ENCODE assay signal across 9 cellular contexts in genomic region chr10:114499630-114500190, GRCh38.
DNase-seq lines count a peak whose midpoint lies in the region; ATAC-seq and TF ChIP-seq lines count a peak whose summit lies in the region.
"Had no signal": no experiment of that assay in that cellular context is flagged by ENCODE, and none has a peak within 500 bp of the region (broad histone marks: within the 10 kb centered on the region; RNA-seq: fewer than 3 reads in every experiment).

No MANE protein-coding gene starts in this region.

- H3K9me3 ChIP-seq in Karpas-422 (ENCODE audit: low read length) = no peaks in the 10 kb centered on the region
- no peaks in the 10 kb centered on the region for H3K9me3 ChIP-seq in parathyroid adenoma (ENCODE audit: control insufficient read depth, low read length)
- H3K9me3 ChIP-seq: heart left ventricle had no signal

- peaks cover 2% of the 10 kb centered on the region; the same call in 1 of the 2 replicates for H3K4me1 Mint-ChIP-seq in HFFc6 (ENCODE audit: low read depth)

- H3K9ac ChIP-seq in Karpas-422 (ENCODE audit: low read length) (peak overlapping the region; percentile 72), parathyroid adenoma (no peak overlapping the region)

- peak; percentile 36 for ATAC-seq in GM19455 (IDR thresholded peaks at IDR 0.05; ENCODE audit: unreplicated experiment)

- H2AFZ ChIP-seq in Karpas-422 (ENCODE audit: low read length) = no peak overlapping the region
- H2AFZ ChIP-seq in parathyroid adenoma = no peak overlapping the region

- in situ Hi-C loops in ACHN (cut with HindIII; ENCODE audit: low pct_ligation_motif_present, low pct_unique_long_range_greater_than_20kb, low sequenced_read_pairs) = no loop called here

- H3K4me3 ChIP-seq in Karpas-422 (ENCODE audit: low read length) (peak overlapping the region; percentile 57), parathyroid adenoma (ENCODE audit: low read depth, low read length) (no peak overlapping the region)
- H3K4me3 ChIP-seq: heart left ventricle had no signal

- H3K4me1 ChIP-seq in Karpas-422 (ENCODE audit: low read length) = peaks cover 93% of the 10 kb centered on the region
- peaks cover 20% of the 10 kb centered on the region for H3K4me1 ChIP-seq in parathyroid adenoma

- H3K4me3 Mint-ChIP-seq in HFFc6 = no peak overlapping the region

- TF ChIP-seq CTCF in parathyroid adenoma (IDR thresholded peaks at IDR 0.05) (no peak), HFFc6 (IDR thresholded peaks at IDR 0.05) (no peak)

- no peaks in the 10 kb centered on the region for H3K27me3 ChIP-seq in Karpas-422 (ENCODE audit: low read length)
- no peaks in the 10 kb centered on the region for H3K27me3 ChIP-seq in parathyroid adenoma (ENCODE audit: control insufficient read depth, insufficient read depth, low read length)
- H3K27me3 ChIP-seq: heart left ventricle had no signal

- DNase-seq in Karpas-422 = peak; percentile 70
- peak; percentile 53 for DNase-seq in activated T-cell treated with anti-CD3 and anti-CD28 coated beads, Interleukin-2, amount 50 U/mL, for 1 hour
- DNase-seq in HFFc6 = no peak
- no peak for DNase-seq in SHP77 (lab: John Stamatoyannopoulos, UW)
- no peak for DNase-seq in hepatic stellate cell (ENCODE audit: low spot score)
- DNase-seq in ACHN = no peak
- DNase-seq: heart left ventricle had no signal

- no peaks in the 10 kb centered on the region for H3K9me2 ChIP-seq in Karpas-422 (replicated peaks; ENCODE audit: insufficient read depth, low read length)

- peaks cover 25% of the 10 kb centered on the region for H3K36me3 ChIP-seq in Karpas-422 (ENCODE audit: insufficient read depth, low read length)
- no peaks in the 10 kb centered on the region for H3K36me3 ChIP-seq in parathyroid adenoma (ENCODE audit: control insufficient read depth, insufficient read depth, low read length)

- H3K27ac Mint-ChIP-seq in HFFc6 = no peak overlapping the region

- H3K4me2 ChIP-seq in Karpas-422 (ENCODE audit: low read depth, low read length, poor library complexity, severe bottlenecking) = peak overlapping the region; percentile 75
- no peak overlapping the region for H3K4me2 ChIP-seq in parathyroid adenoma (ENCODE audit: low read length)

- H3K79me2 ChIP-seq in Karpas-422 (ENCODE audit: low read length) (peaks cover 75% of the 10 kb centered on the region), parathyroid adenoma (peaks cover 7% of the 10 kb centered on the region)

- H4K20me1 ChIP-seq in Karpas-422 (ENCODE audit: insufficient read depth, low read depth, low read length) = no peaks in the 10 kb centered on the region

- no peaks in the 10 kb centered on the region for H3K9me3 Mint-ChIP-seq in HFFc6

- peak overlapping the region; percentile 99 for H3K27ac ChIP-seq in Karpas-422 (ENCODE audit: low read length)
- H3K27ac ChIP-seq in parathyroid adenoma = peak overlapping the region; percentile 61

- no peaks in the 10 kb centered on the region; the same call in 1 of the 2 replicates for H3K27me3 Mint-ChIP-seq in HFFc6 (ENCODE audit: insufficient read depth)

- H3K36me3 Mint-ChIP-seq in HFFc6 (ENCODE audit: low read depth) = no peaks in the 10 kb centered on the region

Comparison
In these comparisons a context has a peak if more than half of its experiments do, and no peak if none do; other contexts are left out.
1. DNase-seq: peak in Karpas-422 (single experiment) and activated T-cell treated with anti-CD3 and anti-CD28 coated beads, Interleukin-2, amount 50 U/mL, for 1 hour (single experiment); none in HFFc6 (single experiment), SHP77 (0 of 2), hepatic stellate cell (single experiment) and ACHN (single experiment).